1 cellular context compared by ENCODE assay signal in the genomic region with DNA sequence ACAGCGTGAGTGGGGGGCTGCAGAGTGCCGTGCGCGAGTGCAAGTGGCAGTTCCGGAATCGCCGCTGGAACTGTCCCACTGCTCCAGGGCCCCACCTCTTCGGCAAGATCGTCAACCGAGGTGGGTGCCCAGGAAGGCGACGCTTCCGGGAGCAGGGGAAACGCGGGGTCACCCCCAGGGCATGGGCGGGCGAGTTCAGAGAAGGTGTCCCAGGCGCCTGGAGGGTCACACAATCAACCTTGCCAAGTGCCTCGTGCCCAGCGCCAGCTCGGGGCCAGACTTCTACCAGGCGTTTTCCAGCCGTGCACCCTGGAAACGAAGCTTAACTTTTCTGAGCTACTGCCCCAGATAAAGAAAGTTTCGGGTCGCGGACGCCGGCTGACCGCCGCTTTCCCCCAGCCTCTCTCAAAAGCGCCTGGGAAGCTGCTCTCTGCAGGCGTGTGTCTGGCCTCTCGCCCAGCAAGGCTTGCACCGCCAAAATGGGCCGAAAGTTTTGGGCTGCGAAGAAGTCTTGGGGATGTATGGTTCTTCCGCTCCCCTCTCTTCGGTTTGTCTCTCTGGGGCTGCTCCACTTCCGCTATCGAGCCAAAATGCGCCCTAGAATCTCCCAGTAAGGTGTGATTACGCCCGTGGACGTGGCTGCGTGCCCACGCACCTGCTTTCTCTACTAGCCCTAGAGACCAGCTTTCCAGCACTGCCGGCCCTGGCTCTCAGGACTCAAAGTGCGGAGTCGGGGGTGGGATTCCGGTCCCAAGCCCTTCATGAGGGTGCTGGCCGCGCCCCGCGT.
TF ChIP-seq lines count a peak whose summit lies in the region.

No MANE protein-coding gene starts in this region.

TF ChIP-seq in liver, 16 proteins besides CTCF, POLR2A, EP300 and RAD21 (continued from another document):
- TF ChIP-seq, protein P1, sequence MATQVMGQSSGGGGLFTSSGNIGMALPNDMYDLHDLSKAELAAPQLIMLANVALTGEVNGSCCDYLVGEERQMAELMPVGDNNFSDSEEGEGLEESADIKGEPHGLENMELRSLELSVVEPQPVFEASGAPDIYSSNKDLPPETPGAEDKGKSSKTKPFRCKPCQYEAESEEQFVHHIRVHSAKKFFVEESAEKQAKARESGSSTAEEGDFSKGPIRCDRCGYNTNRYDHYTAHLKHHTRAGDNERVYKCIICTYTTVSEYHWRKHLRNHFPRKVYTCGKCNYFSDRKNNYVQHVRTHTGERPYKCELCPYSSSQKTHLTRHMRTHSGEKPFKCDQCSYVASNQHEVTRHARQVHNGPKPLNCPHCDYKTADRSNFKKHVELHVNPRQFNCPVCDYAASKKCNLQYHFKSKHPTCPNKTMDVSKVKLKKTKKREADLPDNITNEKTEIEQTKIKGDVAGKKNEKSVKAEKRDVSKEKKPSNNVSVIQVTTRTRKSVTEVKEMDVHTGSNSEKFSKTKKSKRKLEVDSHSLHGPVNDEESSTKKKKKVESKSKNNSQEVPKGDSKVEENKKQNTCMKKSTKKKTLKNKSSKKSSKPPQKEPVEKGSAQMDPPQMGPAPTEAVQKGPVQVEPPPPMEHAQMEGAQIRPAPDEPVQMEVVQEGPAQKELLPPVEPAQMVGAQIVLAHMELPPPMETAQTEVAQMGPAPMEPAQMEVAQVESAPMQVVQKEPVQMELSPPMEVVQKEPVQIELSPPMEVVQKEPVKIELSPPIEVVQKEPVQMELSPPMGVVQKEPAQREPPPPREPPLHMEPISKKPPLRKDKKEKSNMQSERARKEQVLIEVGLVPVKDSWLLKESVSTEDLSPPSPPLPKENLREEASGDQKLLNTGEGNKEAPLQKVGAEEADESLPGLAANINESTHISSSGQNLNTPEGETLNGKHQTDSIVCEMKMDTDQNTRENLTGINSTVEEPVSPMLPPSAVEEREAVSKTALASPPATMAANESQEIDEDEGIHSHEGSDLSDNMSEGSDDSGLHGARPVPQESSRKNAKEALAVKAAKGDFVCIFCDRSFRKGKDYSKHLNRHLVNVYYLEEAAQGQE (IDR thresholded peaks at IDR 0.05) = no peak
- TF ChIP-seq, protein P2, sequence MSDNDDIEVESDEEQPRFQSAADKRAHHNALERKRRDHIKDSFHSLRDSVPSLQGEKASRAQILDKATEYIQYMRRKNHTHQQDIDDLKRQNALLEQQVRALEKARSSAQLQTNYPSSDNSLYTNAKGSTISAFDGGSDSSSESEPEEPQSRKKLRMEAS (IDR thresholded peaks at IDR 0.05) = no peak
- TF ChIP-seq FOXA2 (IDR thresholded peaks at IDR 0.05) = no peak
- no peak for TF ChIP-seq SP1 (IDR thresholded peaks at IDR 0.05)
